Comparison of ENCODE assay signal across 9 cellular contexts in the genomic region with DNA sequence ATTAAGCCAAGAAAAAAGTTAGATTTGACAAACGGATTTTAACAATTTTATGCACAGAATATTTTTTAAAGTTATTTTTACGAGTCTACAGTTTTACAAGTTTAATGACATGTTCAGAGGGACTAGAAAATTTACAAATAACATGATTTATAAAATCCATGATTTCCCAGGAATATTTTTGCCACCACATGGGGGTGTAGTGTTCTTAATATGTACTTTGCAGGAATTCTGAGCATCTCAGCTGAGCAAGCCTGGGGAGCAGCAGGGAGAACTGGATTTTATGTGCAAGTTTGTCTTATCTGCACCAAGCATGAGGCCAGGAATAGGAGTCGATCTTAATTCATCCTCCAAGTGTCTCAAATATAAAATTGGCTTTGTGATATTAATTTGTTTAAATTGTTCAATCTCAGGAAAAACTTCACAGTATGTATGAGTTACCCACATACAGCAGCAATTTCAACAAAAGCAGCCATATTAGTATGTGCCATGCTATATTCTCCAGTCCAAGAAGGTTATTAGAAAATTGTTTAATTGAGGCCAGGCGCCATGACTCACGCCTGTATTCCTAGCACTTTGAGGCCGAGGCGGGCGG.
DNase-seq lines count a peak whose midpoint lies in the region; ATAC-seq, FAIRE-seq and TF ChIP-seq lines count a peak whose summit lies in the region.
"Had no signal": no experiment of that assay in that cellular context is flagged by ENCODE, and none has a peak within 500 bp of the region (broad histone marks: within the 10 kb centered on the region; RNA-seq: fewer than 3 reads in every experiment).

No MANE protein-coding gene starts in this region.

- H3K9me3 ChIP-seq in MM.1S (replicated peaks; ENCODE audit: insufficient read depth, low read length) (no peaks in the 10 kb centered on the region), neural progenitor cell (ENCODE audit: low read depth) (peaks cover 4% of the 10 kb centered on the region)

- H3K9ac ChIP-seq in MM.1S (ENCODE audit: low read length): no peak overlapping the region
- H3K9ac ChIP-seq in neural progenitor cell: no peak overlapping the region

- H3K9me2 ChIP-seq in MM.1S (replicated peaks; ENCODE audit: insufficient read depth, low read length): no peaks in the 10 kb centered on the region

- no peaks in the 10 kb centered on the region for H3K36me3 Mint-ChIP-seq in neural progenitor cell

- no peak for ATAC-seq in HG02642 (IDR thresholded peaks at IDR 0.05; ENCODE audit: poor library complexity, unreplicated experiment)
- no peak for ATAC-seq in GM21447 (IDR thresholded peaks at IDR 0.05; ENCODE audit: unreplicated experiment)

- no peak for TF ChIP-seq POLR2A in GM12892 (IDR thresholded peaks at IDR 0.05; ENCODE audit: low read depth, low read length)

- TF ChIP-seq CTCF in MM.1S (IDR thresholded peaks at IDR 0.05; ENCODE audit: low read length): peak; percentile 21; the same call in 1 of the 2 replicates
- TF ChIP-seq CTCF in cardiac fibroblast (IDR thresholded peaks at IDR 0.05; ENCODE audit: low read depth, low read length): peak; percentile 36
- TF ChIP-seq CTCF in neural progenitor cell (IDR thresholded peaks at IDR 0.05): peak; percentile 58

- DNase-seq in DMS53 treated with DMSO at 0.1 percent for 48 hours (lab: John Stamatoyannopoulos, UW; ENCODE audit: unreplicated experiment) (peak; percentile 65), MM.1S (no peak), cardiac fibroblast (ENCODE audit: low read depth in 2 of 2) (peak; percentile 2 to 71), neural progenitor cell (ENCODE audit: low spot score) (peak; percentile 51), GM12892 (ENCODE audit: insufficient read length) (no peak)
- no peak for DNase-seq in activated naive CD4-positive, alpha-beta T cell treated with anti-CD3 and anti-CD28 coated beads, Interleukin-2, amount 50 U/mL, for 16 hours
- DNase-seq: T-helper 2 cell had no signal

- no peak overlapping the region for H2AFZ ChIP-seq in MM.1S (ENCODE audit: low read length)
- no peak overlapping the region for H2AFZ ChIP-seq in neural progenitor cell (replicated peaks)

- H3K36me3 ChIP-seq in MM.1S (replicated peaks; ENCODE audit: insufficient read depth, low read length) (no peaks in the 10 kb centered on the region), neural progenitor cell (no peaks in the 10 kb centered on the region)

- peaks cover 4% of the 10 kb centered on the region for H3K4me1 Mint-ChIP-seq in neural progenitor cell

- H3K4me2 ChIP-seq in MM.1S (ENCODE audit: low read depth, low read length) (no peak overlapping the region), neural progenitor cell (no peak overlapping the region)

- H3K27ac Mint-ChIP-seq in neural progenitor cell: no peak overlapping the region

- H3F3A ChIP-seq in MM.1S (ENCODE audit: insufficient read depth, low read length): no peaks in the 10 kb centered on the region
- no peaks in the 10 kb centered on the region for H3F3A ChIP-seq in neural progenitor cell (ENCODE audit: low read depth)

- no peak for FAIRE-seq in GM12892 (lab: Jason Lieb, UNC)

- H4K20me1 ChIP-seq in MM.1S (ENCODE audit: insufficient read depth, low read length) (no peaks in the 10 kb centered on the region), neural progenitor cell (ENCODE audit: low read depth) (no peaks in the 10 kb centered on the region)

- H3K27ac ChIP-seq in MM.1S (ENCODE audit: low read length) (no peak overlapping the region), neural progenitor cell (no peak overlapping the region)

- no peaks in the 10 kb centered on the region for H3K27me3 Mint-ChIP-seq in neural progenitor cell (ENCODE audit: insufficient read depth, low read depth)

- H3K27me3 ChIP-seq in MM.1S (replicated peaks; ENCODE audit: insufficient read depth, low read length) (no peaks in the 10 kb centered on the region), neural progenitor cell (no peaks in the 10 kb centered on the region)

- no peak overlapping the region for H3K4me3 Mint-ChIP-seq in neural progenitor cell

- no peaks in the 10 kb centered on the region for H3K4me1 ChIP-seq in MM.1S (ENCODE audit: low read length)
- H3K4me1 ChIP-seq in neural progenitor cell: no peaks in the 10 kb centered on the region

- peaks cover 14% of the 10 kb centered on the region for H3K9me3 Mint-ChIP-seq in neural progenitor cell

- H3K4me3 ChIP-seq in MM.1S (ENCODE audit: low read length) (no peak overlapping the region), cardiac fibroblast (replicated peaks in 1 of 2; ENCODE audit: low read depth in 2 of 2, low read length in 2 of 2) (no peak overlapping the region), neural progenitor cell (no peak overlapping the region)

- H3K79me2 ChIP-seq in MM.1S (ENCODE audit: low read length) (no peaks in the 10 kb centered on the region), neural progenitor cell (ENCODE audit: low read depth) (no peaks in the 10 kb centered on the region)

Comparison
In these comparisons a context has a peak if more than half of its experiments do, and no peak if none do; other contexts are left out.
1. DNase-seq: peak in DMS53 treated with DMSO at 0.1 percent for 48 hours (single experiment), cardiac fibroblast (2 of 2) and neural progenitor cell (single experiment); none in MM.1S (single experiment), GM12892 (single experiment) and activated naive CD4-positive, alpha-beta T cell treated with anti-CD3 and anti-CD28 coated beads, Interleukin-2, amount 50 U/mL, for 16 hours (single experiment).
2. Peak in every context shown above with its lines, with median percentiles within 50 percentile points of each other: CTCF ChIP-seq.